ENCODE assay signal across 8 cellular contexts in genomic region chr1:89692601-89693503, GRCh38. TPM values are rescaled to one million over a fixed set of nuclear protein-coding genes. Genes with fewer than 3 reads are reported as not detected.
DNase-seq lines count a peak whose midpoint lies in the region; ATAC-seq, FAIRE-seq and TF ChIP-seq lines count a peak whose summit lies in the region.

No MANE protein-coding gene starts in this region.

- H3K4me1 Mint-ChIP-seq in WTC11, result peaks cover 11% of the 10 kb centered on the region

- intact Hi-C loops in HepG2 (cut with micrococcal nuclease; ENCODE audit: unreplicated experiment), result no loop called here

- FAIRE-seq in HepG2 (lab: Jason Lieb, UNC), result no peak

- TF ChIP-seq CTCF in liver (IDR thresholded peaks at IDR 0.05; ENCODE audit: low read depth, low read length, missing input control) (no peak), HepG2 (CRISPR knock-in tag; IDR thresholded peaks at IDR 0.05) (no peak), HL-60 (IDR thresholded peaks at IDR 0.05; ENCODE audit: insufficient read depth, low read length) (no peak), WTC11 (IDR thresholded peaks at IDR 0.05) (no peak)

- TF ChIP-seq EP300 in HepG2 (IDR thresholded peaks at IDR 0.05; ENCODE audit: low read depth in 2 of 2, low read length in 2 of 2), result no peak
- no peak for TF ChIP-seq EP300 in HepG2 (CRISPR knock-in tag; IDR thresholded peaks at IDR 0.05; ENCODE audit: borderline replicate concordance)

- no TSS peak for BruUV-seq in HepG2 (replicated peaks; lab: Mats Ljungman, UMichigan)

- whole genome bisulfite sequencing in liver, result 63% methylated on average over 4 of the region's 4 CpGs
- 31% methylated on average over 4 of the region's 4 CpGs for WGBS in HepG2 (ENCODE audit: low lambda C conversion rate)

- H2AFZ ChIP-seq in HepG2 (ENCODE audit: low read length), result no peak overlapping the region

- POLR2A ChIA-PET in HepG2 (lab: Yijun Ruan, JAX) (no interaction called here), WTC11 (lab: Charles Lee) (no interaction called here)

- H3K4me1 ChIP-seq in liver (ENCODE audit: control insufficient read depth in 4 of 4, insufficient read depth in 4 of 4, low read length in 3 of 4) (no peaks in the 10 kb centered on the region), HepG2 (ENCODE audit: insufficient read depth, low read length) (no peaks in the 10 kb centered on the region), adipocyte (ENCODE audit: control insufficient read depth, insufficient read depth, low read length) (no peaks in the 10 kb centered on the region)

- H3K9me3 ChIP-seq in liver (ENCODE audit: control insufficient read depth in 4 of 4, low read length in 3 of 4) (no peaks in the 10 kb centered on the region), HepG2 (ENCODE audit: low read length) (no peaks in the 10 kb centered on the region), adipocyte (ENCODE audit: control insufficient read depth, low read length) (no peaks in the 10 kb centered on the region)

- H3K9me3 Mint-ChIP-seq in WTC11, result no peaks in the 10 kb centered on the region

- peak overlapping the region; percentile 41 to 50 for H3K27ac ChIP-seq in liver (ENCODE audit: low read depth in 1 of 2, low read length in 2 of 2)
- no peak overlapping the region for H3K27ac ChIP-seq in HepG2 (ENCODE audit: extremely low read length, insufficient read depth, low read length)
- H3K27ac ChIP-seq in HL-60 (replicated peaks), result peak overlapping the region; percentile 68

- H3K4me3 ChIP-seq in liver (ENCODE audit: low read depth in 1 of 3, low read length in 3 of 3) (no peak overlapping the region), HepG2 (replicated peaks in 1 of 3; ENCODE audit: insufficient read depth in 1 of 3, low read depth in 2 of 3, low read length in 3 of 3) (no peak overlapping the region), HL-60 (replicated peaks; ENCODE audit: insufficient read depth, low read length) (no peak overlapping the region), adipocyte (ENCODE audit: low read length) (no peak overlapping the region)

- H3K36me3 ChIP-seq in liver (ENCODE audit: control insufficient read depth in 4 of 4, insufficient read depth in 3 of 4, low read depth in 1 of 4, low read length in 3 of 4) (no peaks in the 10 kb centered on the region), HepG2 (replicated peaks in 1 of 2; ENCODE audit: control insufficient read depth in 1 of 2, insufficient read depth in 2 of 2, low read length in 2 of 2) (no peaks in the 10 kb centered on the region), adipocyte (ENCODE audit: control insufficient read depth, insufficient read depth, low read length, severe bottlenecking) (no peaks in the 10 kb centered on the region)

- CTCF ChIA-PET in HepG2 (lab: Yijun Ruan, JAX; ENCODE audit: low intra/inter-chr PET ratio, low total read pairs) (no interaction called here), WTC11 (lab: Charles Lee) (interaction anchor here (0.6 kb wide), 1 partner anchor 112 kb away, joined by 3 read pairs; no protein-coding TSS in a partner anchor)

- H3K27me3 Mint-ChIP-seq in WTC11 (ENCODE audit: low read depth), result no peaks in the 10 kb centered on the region

- TF ChIP-seq RAD21 in liver (IDR thresholded peaks at IDR 0.05) (peak in 1 of 2 donors; percentile 29), HepG2 (CRISPR knock-in tag; IDR thresholded peaks at IDR 0.05) (no peak)

- H4K20me1 ChIP-seq in HepG2 (ENCODE audit: insufficient read depth, low read length), result no peaks in the 10 kb centered on the region

- H3K79me2 ChIP-seq in HepG2 (ENCODE audit: insufficient read depth, low read length), result no peaks in the 10 kb centered on the region

- in situ Hi-C loops in HepG2 (cut with HindIII; ENCODE audit: extremely low pct_ligation_motif_present, low pct_unique_long_range_greater_than_20kb), result no loop called here

- no peaks in the 10 kb centered on the region for H3K36me3 Mint-ChIP-seq in WTC11

- no peak for TF ChIP-seq POLR2A in HepG2 (IDR thresholded peaks at IDR 0.05; ENCODE audit: insufficient read depth in 1 of 2, low read depth in 2 of 2, low read length in 2 of 2)

- no peaks in the 10 kb centered on the region for H3K27me3 ChIP-seq in liver (ENCODE audit: control insufficient read depth in 4 of 4, insufficient read depth in 4 of 4, low read length in 3 of 4)
- no peaks in the 10 kb centered on the region for H3K27me3 ChIP-seq in HepG2 (ENCODE audit: control insufficient read depth in 1 of 2, insufficient read depth in 2 of 2, low read length in 2 of 2)
- H3K27me3 ChIP-seq in HL-60 (ENCODE audit: insufficient read depth, poor library complexity, severe bottlenecking), result no peaks in the 10 kb centered on the region
- H3K27me3 ChIP-seq in adipocyte (replicated peaks; ENCODE audit: control insufficient read depth, insufficient read depth, low read length), result no peaks in the 10 kb centered on the region

- H3K4me2 ChIP-seq in HepG2 (ENCODE audit: low read depth, low read length), result no peak overlapping the region

- no peak overlapping the region for H3K4me3 Mint-ChIP-seq in WTC11

- ATAC-seq in HepG2 (no peak), WTC11 (no peak)

- DNase-seq in HepG2 (ENCODE audit: low spot score) (no peak), HL-60 (ENCODE audit: low read depth in 1 of 2, low spot score in 1 of 2) (peak in 1 of 2 experiments; percentile 70), adipocyte (ENCODE audit: low read depth) (peak; percentile 41), pons (ENCODE audit: low spot score) (peak; percentile 71), cerebellar nuclear complex (lab: John Stamatoyannopoulos, UW) (no peak), NCI-H1417 (lab: John Stamatoyannopoulos, UW) (no peak), WTC11 (ENCODE audit: low spot score) (no peak)

- H3K27ac Mint-ChIP-seq in WTC11, result no peak overlapping the region

- H3K9ac ChIP-seq in liver (ENCODE audit: low read depth in 1 of 2, low read length in 2 of 2) (no peak overlapping the region), HepG2 (ENCODE audit: insufficient read depth, low read depth, low read length) (no peak overlapping the region), adipocyte (ENCODE audit: low read length) (no peak overlapping the region)

TF ChIP-seq in liver, 16 proteins besides CTCF, POLR2A, EP300 and RAD21:
- TF ChIP-seq, protein P1, sequence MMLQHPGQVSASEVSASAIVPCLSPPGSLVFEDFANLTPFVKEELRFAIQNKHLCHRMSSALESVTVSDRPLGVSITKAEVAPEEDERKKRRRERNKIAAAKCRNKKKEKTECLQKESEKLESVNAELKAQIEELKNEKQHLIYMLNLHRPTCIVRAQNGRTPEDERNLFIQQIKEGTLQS (IDR thresholded peaks at IDR 0.05), result no peak
- TF ChIP-seq SP1 (IDR thresholded peaks at IDR 0.05), result peak; percentile 30
- peak; percentile 92 for TF ChIP-seq NR2F2 (IDR thresholded peaks at IDR 0.05)

TF ChIP-seq in HepG2, 621 proteins besides CTCF, POLR2A, EP300 and RAD21 (continues in another document):
- no peak for TF ChIP-seq MEF2D (CRISPR knock-in tag; IDR thresholded peaks at IDR 0.05)
- TF ChIP-seq, protein P2, sequence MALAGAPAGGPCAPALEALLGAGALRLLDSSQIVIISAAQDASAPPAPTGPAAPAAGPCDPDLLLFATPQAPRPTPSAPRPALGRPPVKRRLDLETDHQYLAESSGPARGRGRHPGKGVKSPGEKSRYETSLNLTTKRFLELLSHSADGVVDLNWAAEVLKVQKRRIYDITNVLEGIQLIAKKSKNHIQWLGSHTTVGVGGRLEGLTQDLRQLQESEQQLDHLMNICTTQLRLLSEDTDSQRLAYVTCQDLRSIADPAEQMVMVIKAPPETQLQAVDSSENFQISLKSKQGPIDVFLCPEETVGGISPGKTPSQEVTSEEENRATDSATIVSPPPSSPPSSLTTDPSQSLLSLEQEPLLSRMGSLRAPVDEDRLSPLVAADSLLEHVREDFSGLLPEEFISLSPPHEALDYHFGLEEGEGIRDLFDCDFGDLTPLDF (CRISPR knock-in tag; IDR thresholded peaks at IDR 0.05), result no peak
- no peak for TF ChIP-seq SPEN (CRISPR knock-in tag; IDR thresholded peaks at IDR 0.05; ENCODE audit: low read depth)

TF ChIP-seq in WTC11, 78 proteins besides CTCF, POLR2A, EP300 and RAD21 (continues in another document):
- TF ChIP-seq MXD4 (CRISPR knock-in tag; IDR thresholded peaks at IDR 0.05; ENCODE audit: borderline replicate concordance), result no peak

RNA-seq across cellular contexts. Expression of gene LRRC8C, which starts 59.9 kb away (rescaled TPM):
- total RNA-seq in liver (1 to 10 TPM; 2.0 to 3.5 TPM), HepG2 (2016; rRNA removed; fragmentation: Illumina TruSeq; extraction: Trizol) (0.22 TPM in 2 replicates), WTC11 (2021) (1.8 to 2.2 TPM (median 2.1 TPM) in 3 replicates)
- polyA plus RNA-seq in liver (under 1 TPM; 0.63 to 0.90 TPM), HepG2 (2011; rRNA removed) (0.25 and 0.32 TPM in 2 replicates)
- under 0.01 and 0.10 TPM in 2 replicates for total RNA-seq in HepG2 (2016; cell fraction: cytosol; rRNA removed; fragmentation: Illumina TruSeq; extraction: Trizol; ENCODE audit: low read depth)
- total RNA-seq in HepG2 (2016; cell fraction: insoluble cytoplasmic fraction; rRNA removed; fragmentation: Illumina TruSeq; extraction: Trizol), result 0.22 and 0.24 TPM in 2 replicates
- 0.12 and 0.14 TPM in 2 replicates for total RNA-seq in HepG2 (2016; cell fraction: membrane; rRNA removed; fragmentation: Illumina TruSeq; extraction: Trizol)
- total RNA-seq in HepG2 (2016; cell fraction: nucleus; rRNA removed; fragmentation: Illumina TruSeq; extraction: Trizol), result 0.25 and 0.47 TPM in 2 replicates
- polyA plus RNA-seq in HepG2 (2011; cell fraction: cytosol; rRNA removed), result 0.13 and 0.22 TPM in 2 replicates
- polyA plus RNA-seq in HepG2 (2011; cell fraction: nucleus; rRNA removed), result 0.21 and 0.26 TPM in 2 replicates
- polyA plus RNA-seq in HepG2 (2012), result 0.19 and 0.28 TPM in 2 replicates
- 0.01 and 0.02 TPM in 2 replicates for polyA plus RNA-seq in HepG2 (2016; cell fraction: cytosol; fragmentation: Illumina TruSeq; extraction: Trizol; ENCODE audit: low read depth)
- 0.21 and 0.28 TPM in 2 replicates for polyA plus RNA-seq in HepG2 (2016; cell fraction: insoluble cytoplasmic fraction; fragmentation: Illumina TruSeq; extraction: Trizol; ENCODE audit: low read depth)
- polyA plus RNA-seq in HepG2 (2016; cell fraction: membrane; fragmentation: Illumina TruSeq; extraction: Trizol; ENCODE audit: low read depth), result 0.03 TPM in 2 replicates
- polyA plus RNA-seq in HepG2 (2016; cell fraction: nucleus; fragmentation: Illumina TruSeq; extraction: Trizol; ENCODE audit: insufficient read depth, low read depth), result 0.31 and 0.49 TPM in 2 replicates
- 0.36 and 3.1 TPM in 2 replicates for polyA minus RNA-seq in HepG2 (2011; rRNA and poly(A)+ RNA removed; ENCODE audit: low replicate concordance)
- polyA minus RNA-seq in HepG2 (2011; cell fraction: cytosol; rRNA and poly(A)+ RNA removed), result 0.10 and 0.18 TPM in 2 replicates
- polyA minus RNA-seq in HepG2 (2011; cell fraction: nucleus; rRNA and poly(A)+ RNA removed), result 0.64 and 0.99 TPM in 2 replicates

Comparison
In these comparisons a context has a peak if more than half of its experiments do, and no peak if none do; other contexts are left out.
1. DNase-seq: peak in adipocyte (single experiment) and pons (single experiment); none in HepG2 (single experiment), cerebellar nuclear complex (0 of 2), NCI-H1417 (0 of 3) and WTC11 (single experiment).